Comparison of ENCODE assay signal across 8 cellular contexts in genomic region chr3:132661120-132661519, GRCh38. TPM values are rescaled to one million over a fixed set of nuclear protein-coding genes. Genes with fewer than 3 reads are reported as not detected.
A peak's percentile ranks its signal among the peaks of the same experiment; 100 is the strongest.
DNase-seq lines count a peak whose midpoint lies in the region; ATAC-seq and TF ChIP-seq lines count a peak whose summit lies in the region.

No MANE protein-coding gene starts in this region.

- no peak for TF ChIP-seq POLR2A in suprapubic skin (IDR thresholded peaks at IDR 0.05)

- CTCF ChIA-PET in activated CD4-positive, alpha-beta memory T cell treated with anti-CD3 and anti-CD28 coated beads, Interleukin-2, amount 10 ng/mL, durations not matched to agents 7 days and 5 days (lab: Charles Lee): interaction anchor here (1.2 to 2.0 kb wide), 4 partner anchors 9 to 134 kb away, joined by 3 to 6 read pairs (median 4); no protein-coding TSS in a partner anchor

- H3K4me1 ChIP-seq in suprapubic skin: peaks cover 37% of the 10 kb centered on the region

- ATAC-seq in GM18909 (IDR thresholded peaks at IDR 0.05; ENCODE audit: poor library complexity, unreplicated experiment): no peak

- H3K4me3 Mint-ChIP-seq in T-helper 2 cell treated with Interferon-gamma antibody and Interleukin-4, amounts not matched to agents 5 μg/mL and 100 μg/mL, for 36 hours: peak overlapping the region; percentile 96
- peak overlapping the region; percentile 93 for H3K4me3 Mint-ChIP-seq in activated CD4-positive, alpha-beta memory T cell treated with anti-CD3 and anti-CD28 coated beads, Interleukin-2, amount 10 ng/mL, durations not matched to agents 7 days and 5 days
- peak overlapping the region; percentile 96 to 98 (median 97) for H3K4me3 Mint-ChIP-seq in immature natural killer cell

- H3K36me3 ChIP-seq in suprapubic skin: no peaks in the 10 kb centered on the region

- no peaks in the 10 kb centered on the region for H3K27me3 Mint-ChIP-seq in T-helper 2 cell treated with Interferon-gamma antibody and Interleukin-4, amounts not matched to agents 5 μg/mL and 100 μg/mL, for 36 hours (ENCODE audit: low read depth)
- no peaks in the 10 kb centered on the region for H3K27me3 Mint-ChIP-seq in activated CD4-positive, alpha-beta memory T cell treated with anti-CD3 and anti-CD28 coated beads, Interleukin-2, amount 10 ng/mL, durations not matched to agents 7 days and 5 days
- peaks cover 0 to 3% (median 3%) of the 10 kb centered on the region in 3 donors for H3K27me3 Mint-ChIP-seq in immature natural killer cell (ENCODE audit: low read depth in 3 of 3)

- H3K9me3 ChIP-seq in suprapubic skin: no peaks in the 10 kb centered on the region

- TF ChIP-seq EP300 in suprapubic skin (IDR thresholded peaks at IDR 0.05): no peak

- H3K36me3 Mint-ChIP-seq in T-helper 2 cell treated with Interferon-gamma antibody and Interleukin-4, amounts not matched to agents 5 μg/mL and 100 μg/mL, for 36 hours (ENCODE audit: low read depth): peaks cover 12% of the 10 kb centered on the region
- peaks cover 10% of the 10 kb centered on the region for H3K36me3 Mint-ChIP-seq in activated CD4-positive, alpha-beta memory T cell treated with anti-CD3 and anti-CD28 coated beads, Interleukin-2, amount 10 ng/mL, durations not matched to agents 7 days and 5 days (ENCODE audit: low read depth)
- no peaks in the 10 kb centered on the region for H3K36me3 Mint-ChIP-seq in immature natural killer cell

- no peak for DNase-seq in T-helper 2 cell treated with Interferon-gamma antibody and Interleukin-4, amounts not matched to agents 5 μg/mL and 100 μg/mL, for 36 hours (ENCODE audit: low spot score)
- DNase-seq in T-helper 2 cell (no peak), immature natural killer cell (no peak), suprapubic skin (ENCODE audit: low spot score in 2 of 2) (no peak), NCI-H1436 (lab: John Stamatoyannopoulos, UW) (no peak)
- DNase-seq in activated CD4-positive, alpha-beta memory T cell treated with anti-CD3 and anti-CD28 coated beads, Interleukin-2, amount 10 ng/mL, durations not matched to agents 7 days and 5 days: no peak
- no peak for DNase-seq in stimulated activated naive CD4-positive, alpha-beta T cell (lab: John Stamatoyannopoulos, UW)

- H3K4me3 ChIP-seq in suprapubic skin: peak overlapping the region; percentile 92

- H3K27ac ChIP-seq in suprapubic skin: peak overlapping the region; percentile 93

- 12% methylated on average over 6 of the region's 6 CpGs for WGBS in suprapubic skin

- H3K27me3 ChIP-seq in suprapubic skin: no peaks in the 10 kb centered on the region

- peaks cover 41% of the 10 kb centered on the region for H3K4me1 Mint-ChIP-seq in T-helper 2 cell treated with Interferon-gamma antibody and Interleukin-4, amounts not matched to agents 5 μg/mL and 100 μg/mL, for 36 hours (ENCODE audit: low read depth)
- H3K4me1 Mint-ChIP-seq in activated CD4-positive, alpha-beta memory T cell treated with anti-CD3 and anti-CD28 coated beads, Interleukin-2, amount 10 ng/mL, durations not matched to agents 7 days and 5 days: peaks cover 39% of the 10 kb centered on the region
- H3K4me1 Mint-ChIP-seq in immature natural killer cell: peaks cover 41 to 78% of the 10 kb centered on the region in 2 donors

- TF ChIP-seq CTCF in suprapubic skin (IDR thresholded peaks at IDR 0.05): no peak

- peak overlapping the region; percentile 97 for H3K27ac Mint-ChIP-seq in T-helper 2 cell treated with Interferon-gamma antibody and Interleukin-4, amounts not matched to agents 5 μg/mL and 100 μg/mL, for 36 hours
- peak overlapping the region; percentile 92 for H3K27ac Mint-ChIP-seq in activated CD4-positive, alpha-beta memory T cell treated with anti-CD3 and anti-CD28 coated beads, Interleukin-2, amount 10 ng/mL, durations not matched to agents 7 days and 5 days
- peak overlapping the region; percentile 94 to 98 (median 96) for H3K27ac Mint-ChIP-seq in immature natural killer cell

- POLR2A ChIA-PET in activated CD4-positive, alpha-beta memory T cell treated with anti-CD3 and anti-CD28 coated beads, Interleukin-2, amount 10 ng/mL, durations not matched to agents 7 days and 5 days (lab: Charles Lee): interaction anchor here (0.9 to 3.1 kb wide), 7 partner anchors 8 to 912 kb away, joined by 3 to 9 read pairs (median 4); partner anchors contain the start of genes CDV3 and DNAJC13

- H3K9me3 Mint-ChIP-seq in T-helper 2 cell treated with Interferon-gamma antibody and Interleukin-4, amounts not matched to agents 5 μg/mL and 100 μg/mL, for 36 hours: no peaks in the 10 kb centered on the region
- no peaks in the 10 kb centered on the region for H3K9me3 Mint-ChIP-seq in activated CD4-positive, alpha-beta memory T cell treated with anti-CD3 and anti-CD28 coated beads, Interleukin-2, amount 10 ng/mL, durations not matched to agents 7 days and 5 days
- no peaks in the 10 kb centered on the region for H3K9me3 Mint-ChIP-seq in immature natural killer cell

RNA-seq across cellular contexts. Expression of gene UBA5, which starts 1.0 kb away (rescaled TPM):
- 10 to 100 TPM; 31.8 to 36.6 TPM for total RNA-seq in activated CD4-positive, alpha-beta memory T cell treated with anti-CD3 and anti-CD28 coated beads, Interleukin-2, amount 10 ng/mL, durations not matched to agents 7 days and 5 days
- polyA plus RNA-seq in immature natural killer cell: 10 to 100 TPM; 32.7 to 56.3 (median 46.4) TPM
- total RNA-seq in suprapubic skin: 10 to 100 TPM; 16.3 to 52.3 (median 27.5) TPM

RNA-seq across cellular contexts. Expression of gene ACAD11, which starts 1.5 kb away (rescaled TPM):
- total RNA-seq in activated CD4-positive, alpha-beta memory T cell treated with anti-CD3 and anti-CD28 coated beads, Interleukin-2, amount 10 ng/mL, durations not matched to agents 7 days and 5 days: 10 to 100 TPM in 1 of 2 experiments, 1 to 10 TPM in 1; 9.0 to 13.0 TPM
- 1 to 10 TPM in 2 of 3 donors, under 1 TPM in 1; 0.46 to 3.9 (median 1.8) TPM for polyA plus RNA-seq in immature natural killer cell
- total RNA-seq in suprapubic skin: 100 to 1,000 TPM in 1 of 4 donors, 10 to 100 TPM in 3; 18.2 to 112 (median 23.3) TPM
